Comparison of ENCODE assay signal across 30 cellular contexts in genomic region chr1:7853341-7854026, GRCh38. TPM values are rescaled to one million over a fixed set of nuclear protein-coding genes. Genes with fewer than 3 reads are reported as not detected.
"Had no signal": no experiment of that assay in that cellular context is flagged by ENCODE, and none has a peak within 500 bp of the region (broad histone marks: within the 10 kb centered on the region; RNA-seq: fewer than 3 reads in every experiment).

No MANE protein-coding gene starts in this region.

- H3K9me3 ChIP-seq: Peyer's patch, SJSA1 had no signal

- H3K4me3 Mint-ChIP-seq: activated CD8-positive, alpha-beta memory T cell treated with anti-CD3 and anti-CD28 coated beads, Interleukin-2, amount 10 ng/mL, durations not matched to agents 7 days and 5 days; activated naive CD4-positive, alpha-beta T cell treated with anti-CD3 and anti-CD28 coated beads for 36 hours; activated naive CD8-positive, alpha-beta T cell; activated T-cell treated with anti-CD3 and anti-CD28 coated beads, Interleukin-2, amount 50 U/mL, for 4 hours; activated T-helper 17 cell treated with anti-CD3 and anti-CD28 coated beads, Interleukin-2, amount 50 U/mL, for 72 hours; brain; central memory CD8-positive, alpha-beta T cell; T-helper 1 cell treated with Interleukin-12 subunit alpha and Interleukin-12 subunit beta and Interleukin-4 antibody, amounts not matched to agents 30 μg/mL and 1 μg/mL, for 36 hours; WTC11 had no signal

- H3K9me3 Mint-ChIP-seq: activated naive CD4-positive, alpha-beta T cell treated with anti-CD3 and anti-CD28 coated beads for 36 hours; activated T-cell treated with anti-CD3 and anti-CD28 coated beads, Interleukin-2, amount 50 U/mL, for 4 hours; activated T-helper 17 cell treated with anti-CD3 and anti-CD28 coated beads, Interleukin-2, amount 50 U/mL, for 72 hours; brain; central memory CD8-positive, alpha-beta T cell; T-helper 1 cell treated with Interleukin-12 subunit alpha and Interleukin-12 subunit beta and Interleukin-4 antibody, amounts not matched to agents 30 μg/mL and 1 μg/mL, for 36 hours; WTC11 had no signal

- H3K27ac ChIP-seq: Peyer's patch, RWPE1, SJSA1 had no signal

- H3K27ac Mint-ChIP-seq: activated CD8-positive, alpha-beta memory T cell treated with anti-CD3 and anti-CD28 coated beads, Interleukin-2, amount 10 ng/mL, durations not matched to agents 7 days and 5 days; activated naive CD4-positive, alpha-beta T cell treated with anti-CD3 and anti-CD28 coated beads for 36 hours; activated naive CD8-positive, alpha-beta T cell; activated T-helper 17 cell treated with anti-CD3 and anti-CD28 coated beads, Interleukin-2, amount 50 U/mL, for 72 hours; brain; T-helper 1 cell treated with Interleukin-12 subunit alpha and Interleukin-12 subunit beta and Interleukin-4 antibody, amounts not matched to agents 30 μg/mL and 1 μg/mL, for 36 hours; WTC11 had no signal

- H3K4me1 ChIP-seq: Peyer's patch, SJSA1 had no signal

- H3K4me3 ChIP-seq: Peyer's patch, SJSA1 had no signal

- H3K36me3 ChIP-seq: Peyer's patch, SJSA1 had no signal

- ATAC-seq: activated CD8-positive, alpha-beta memory T cell treated with anti-CD3 and anti-CD28 coated beads, Interleukin-2, amount 10 ng/mL, durations not matched to agents 7 days and 5 days; activated T-cell treated with anti-CD3 and anti-CD28 coated beads, Interleukin-2, amount 50 U/mL, for 4 hours; activated T-helper 17 cell treated with anti-CD3 and anti-CD28 coated beads, Interleukin-2, amount 50 U/mL, for 72 hours; WTC11 had no signal

- H3K27me3 ChIP-seq: Peyer's patch, SJSA1 had no signal

- H3K4me1 Mint-ChIP-seq: brain had no signal

- H3K36me3 Mint-ChIP-seq: activated CD8-positive, alpha-beta memory T cell treated with anti-CD3 and anti-CD28 coated beads, Interleukin-2, amount 10 ng/mL, durations not matched to agents 7 days and 5 days; activated naive CD8-positive, alpha-beta T cell; brain; WTC11 had no signal

- DNase-seq: activated CD4-positive, alpha-beta T cell treated with anti-CD3 and anti-CD28 coated beads for 48 hours; activated CD4-positive, alpha-beta T cell treated with anti-CD3 and anti-CD28 coated beads, Interleukin-2, amount 50 U/mL, for 48 hours; activated CD4-positive, CD25-positive, alpha-beta regulatory T cell treated with anti-CD3 and anti-CD28 coated beads, Interleukin-2, amount 50 U/mL, for 72 hours; activated CD8-positive, alpha-beta memory T cell treated with anti-CD3 and anti-CD28 coated beads, Interleukin-2, amount 10 ng/mL, durations not matched to agents 7 days and 5 days; activated gamma-delta T cell; activated naive CD4-positive, alpha-beta T cell treated with anti-CD3 and anti-CD28 coated beads for 36 hours; activated T-cell treated with anti-CD3 and anti-CD28 coated beads, Interleukin-2, amount 50 U/mL, for 4 hours; amygdala; Karpas-422; MM.1S; NCI-H1105; NCI-H1436; NCI-H1694 treated with DMSO at 0.1 percent for 48 hours; NCI-H2029 treated with DMSO at 0.1 percent for 48 hours; NCI-H345; NCI-H510A; NCI-H526 treated with DMSO at 0.1 percent for 48 hours; NK-92 treated with Interleukin-12 subunit alpha and Interleukin-12 subunit beta, amount 100 ng/mL, for 24 hours; OCI-M1; Peyer's patch; Right ventricle myocardium superior had no signal

RNA-seq across cellular contexts. Expression of gene UTS2, which starts 0.6 kb away (rescaled TPM):
- total RNA-seq: activated naive CD4-positive, alpha-beta T cell treated with anti-CD3 and anti-CD28 coated beads for 36 hours; astrocyte; Right ventricle myocardium superior; SJSA1; WTC11 had no signal
